In the genomic region with DNA sequence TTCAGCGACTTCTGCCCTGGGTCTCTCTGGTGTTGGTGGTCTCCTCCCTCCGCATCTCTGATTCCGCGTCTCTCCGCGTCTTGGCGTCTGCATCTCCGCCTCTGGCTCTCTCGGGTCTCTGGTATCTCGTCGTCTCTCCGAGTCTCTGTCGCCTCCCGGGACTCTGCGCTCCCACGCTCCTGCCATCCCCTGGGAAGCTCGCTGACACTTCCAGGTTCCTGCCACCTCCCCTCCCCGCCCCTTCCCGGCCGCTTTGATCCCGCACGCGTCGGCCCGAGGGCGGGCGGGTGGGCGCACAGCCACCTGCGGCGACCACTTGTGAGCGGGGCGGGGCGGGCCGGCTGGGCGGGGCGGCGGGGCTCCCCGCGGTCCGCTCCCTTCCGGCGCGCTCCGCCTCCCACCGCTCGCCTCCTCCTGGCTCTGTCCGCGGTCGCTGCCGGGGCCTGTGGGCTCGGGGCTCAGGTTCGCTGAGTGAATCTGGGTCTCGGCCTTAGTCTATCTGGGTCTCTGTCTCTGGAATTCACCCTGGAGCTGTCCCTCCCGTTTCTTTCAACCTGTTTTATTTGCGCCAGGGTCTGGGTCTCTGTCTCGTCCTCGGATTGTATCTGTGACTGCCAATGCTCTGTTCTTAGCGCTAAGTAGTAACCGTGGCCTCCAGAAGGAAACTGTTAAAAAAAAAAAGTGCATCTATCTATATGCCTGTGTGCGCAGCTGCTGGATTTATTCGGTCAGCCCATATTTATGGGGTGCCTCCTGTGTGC, we compare ENCODE assay signal across 1 cellular context.
TF ChIP-seq lines count a peak whose summit lies in the region.

No MANE protein-coding gene starts in this region.

TF ChIP-seq in H1, 55 proteins besides CTCF, POLR2A, EP300 and RAD21:
- no peak for TF ChIP-seq CBX5 (IDR thresholded peaks at IDR 0.05; ENCODE audit: low read depth, low read length)
- peak; percentile 93 for TF ChIP-seq KDM4A (IDR thresholded peaks at IDR 0.05; ENCODE audit: low read depth, low read length, severe bottlenecking)
- no peak for TF ChIP-seq SP4 (IDR thresholded peaks at IDR 0.05; ENCODE audit: low read length)
- TF ChIP-seq RBBP5 (IDR thresholded peaks at IDR 0.05; ENCODE audit: borderline replicate concordance, low read depth, low read length) = peak; percentile 87; the same call in 1 of the 2 replicates
TF ChIP-seq in H1: peak in this region for 2.
